13 cellular contexts compared by ENCODE assay signal in the genomic region with DNA sequence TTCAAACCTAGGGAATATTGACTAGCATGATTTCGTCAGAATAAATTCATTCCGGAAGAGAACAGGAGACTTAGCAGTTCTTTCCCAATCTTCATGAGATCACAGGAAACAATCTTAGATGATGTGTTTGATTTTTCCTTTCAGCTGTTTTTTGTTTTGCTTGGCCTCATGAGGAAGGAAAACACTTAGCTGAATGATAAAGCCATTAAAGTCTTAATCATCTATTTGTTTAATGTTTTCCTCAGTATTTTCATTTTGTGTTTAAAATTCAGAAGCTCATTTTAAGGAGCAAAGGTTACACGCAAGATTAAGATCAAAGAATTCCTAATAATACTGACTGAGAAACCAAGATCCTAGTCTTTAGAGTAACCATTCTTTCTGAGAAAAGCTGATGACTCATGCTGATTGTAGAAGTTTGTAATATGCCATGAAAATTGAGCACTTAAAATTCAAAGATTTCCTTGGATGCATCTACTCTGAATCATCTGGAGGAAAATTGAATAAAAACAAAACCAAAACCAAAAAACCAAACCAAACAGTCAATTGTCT. TPM values are rescaled to one million over a fixed set of nuclear protein-coding genes. Genes with fewer than 3 reads are reported as not detected.
DNase-seq lines count a peak whose midpoint lies in the region; ATAC-seq, FAIRE-seq and TF ChIP-seq lines count a peak whose summit lies in the region.
"Had no signal": no experiment of that assay in that cellular context is flagged by ENCODE, and none has a peak within 500 bp of the region (broad histone marks: within the 10 kb centered on the region; RNA-seq: fewer than 3 reads in every experiment).

No MANE protein-coding gene starts in this region.

- H3K9me2 ChIP-seq in PC-9 (ENCODE audit: insufficient read depth) = no peaks in the 10 kb centered on the region

- H3K9me3 ChIP-seq in PC-9 (ENCODE audit: insufficient read depth, low read depth) = no peaks in the 10 kb centered on the region
- no peaks in the 10 kb centered on the region for H3K9me3 ChIP-seq in endothelial cell of umbilical vein (replicated peaks; ENCODE audit: control insufficient read depth, insufficient read depth, low read length)
- H3K9me3 ChIP-seq: esophagus muscularis mucosa had no signal

- H4K20me1 ChIP-seq in PC-9 (ENCODE audit: insufficient read depth) = no peaks in the 10 kb centered on the region
- no peaks in the 10 kb centered on the region for H4K20me1 ChIP-seq in endothelial cell of umbilical vein (replicated peaks; ENCODE audit: control insufficient read depth, extremely low read depth, insufficient read depth, low read length)

- POLR2A ChIA-PET in PC-9 (lab: Charles Lee; ENCODE audit: unreplicated experiment) (interaction anchor here (0.7 to 0.8 kb wide), 3 partner anchors 15 to 293 kb away, joined by 4 to 6 read pairs (median 5); partner anchors contain the start of gene TBC1D19), endothelial cell of umbilical vein (lab: Charles Lee) (interaction anchor here (0.7 to 1.3 kb wide), 2 partner anchors 15 to 567 kb away, joined by 3 to 6 read pairs; partner anchors contain the start of gene TBC1D19)

- TF ChIP-seq CTCF in PC-9 (conservative IDR thresholded peaks at IDR 0.05) (no peak), endothelial cell of umbilical vein (IDR thresholded peaks at IDR 0.05; ENCODE audit: extremely low read depth in 1 of 2, insufficient read depth in 1 of 2, low read depth in 1 of 2, low read length in 2 of 2) (no peak)

- no peaks in the 10 kb centered on the region for H3K27me3 ChIP-seq in PC-9 (ENCODE audit: insufficient read depth, low read depth)
- H3K27me3 ChIP-seq in endothelial cell of umbilical vein (ENCODE audit: control insufficient read depth in 2 of 2, insufficient read depth in 2 of 2, low read length in 2 of 2) = peaks cover 10% of the 10 kb centered on the region in 2 experiments
- H3K27me3 ChIP-seq: esophagus muscularis mucosa had no signal

- BruUV-seq in PC-9 (replicated peaks; lab: Mats Ljungman, UMichigan) (no TSS peak), endothelial cell of umbilical vein (replicated peaks; lab: Mats Ljungman, UMichigan) (no TSS peak)

- H3K4me1 ChIP-seq in PC-9 (replicated peaks; ENCODE audit: insufficient read depth) (peaks cover 26% of the 10 kb centered on the region), endothelial cell of umbilical vein (ENCODE audit: control insufficient read depth, extremely low read depth, insufficient read depth, low read length) (peaks cover 24% of the 10 kb centered on the region)
- H3K4me1 ChIP-seq: esophagus muscularis mucosa had no signal

- peaks cover 26% of the 10 kb centered on the region for H3F3A ChIP-seq in PC-9 (ENCODE audit: insufficient read depth, low read depth)

- intact Hi-C loops in PC-9 (cut with micrococcal nuclease; ENCODE audit: unreplicated experiment) (no loop called here), endothelial cell of umbilical vein (cut with micrococcal nuclease) (loop anchor here (1.0 to 2.0 kb wide), 5 partner anchors 16 to 436 kb away; partner anchors contain the start of genes STIM2 and TBC1D19)

- peak; percentile 97 for FAIRE-seq in endothelial cell of umbilical vein (lab: Jason Lieb, UNC)

- DNase-seq in EL = peak; percentile 91
- peak in 1 of 2 experiments; percentile 91 for DNase-seq in PC-9
- peak; percentile 77 for DNase-seq in endothelial cell of umbilical vein (ENCODE audit: low read depth, low spot score)
- peak; percentile 84 for DNase-seq in non-pigmented ciliary epithelial cell (ENCODE audit: low read depth)
- no peak for DNase-seq in NCI-H2029 treated with DMSO at 0.1 percent for 48 hours (lab: John Stamatoyannopoulos, UW)
- DNase-seq in NCI-H2171 treated with DMSO at 0.1 percent for 48 hours (lab: John Stamatoyannopoulos, UW) = no peak
- DNase-seq: activated effector memory CD4-positive, alpha-beta T cell treated with Interleukin-2 at 50 U/mL for 16 hours; midbrain; NCI-H774 had no signal

- ATAC-seq in GM18519 (IDR thresholded peaks at IDR 0.05; ENCODE audit: low FRiP score, unreplicated experiment) (no peak), HG03342 (IDR thresholded peaks at IDR 0.05; ENCODE audit: unreplicated experiment) (no peak)

- CTCF ChIA-PET in PC-9 (lab: Charles Lee) (interaction anchor here (0.5 to 0.9 kb wide), 3 partner anchors 15 to 70 kb away, joined by 3 to 5 read pairs (median 3); partner anchors contain the start of gene TBC1D19), endothelial cell of umbilical vein (lab: Charles Lee) (interaction anchor here (0.8 to 2.1 kb wide), 5 partner anchors 9 to 486 kb away, joined by 3 to 16 read pairs (median 3); partner anchors contain the start of gene TBC1D19)

- H2AFZ ChIP-seq in PC-9 (no peak overlapping the region), endothelial cell of umbilical vein (ENCODE audit: low read depth, low read length) (no peak overlapping the region)

- H3K79me2 ChIP-seq in PC-9 (ENCODE audit: low read depth) = no peaks in the 10 kb centered on the region
- H3K79me2 ChIP-seq in endothelial cell of umbilical vein (ENCODE audit: control insufficient read depth, insufficient read depth, low read length) = no peaks in the 10 kb centered on the region

- H3K9me1 ChIP-seq in endothelial cell of umbilical vein (replicated peaks; ENCODE audit: control insufficient read depth, extremely low read depth, insufficient read depth, low read length) = no peaks in the 10 kb centered on the region

- no peaks in the 10 kb centered on the region for H3K36me3 ChIP-seq in PC-9 (ENCODE audit: low read depth)
- no peaks in the 10 kb centered on the region for H3K36me3 ChIP-seq in endothelial cell of umbilical vein (ENCODE audit: control insufficient read depth in 2 of 2, extremely low read depth in 1 of 2, insufficient read depth in 2 of 2, low read length in 2 of 2)
- H3K36me3 ChIP-seq: esophagus muscularis mucosa had no signal

- H3K27ac ChIP-seq in PC-9 (peak overlapping the region; percentile 88), endothelial cell of umbilical vein (ENCODE audit: insufficient read depth, low read depth, low read length) (no peak overlapping the region)
- H3K27ac ChIP-seq: esophagus muscularis mucosa, KMS-11 had no signal

- H3K4me3 ChIP-seq in PC-9 = no peak overlapping the region
- H3K4me3 ChIP-seq in endothelial cell of umbilical vein (replicated peaks in 1 of 3; ENCODE audit: insufficient read depth in 1 of 3, low read depth in 1 of 3, low read length in 3 of 3) = no peak overlapping the region
- H3K4me3 ChIP-seq: esophagus muscularis mucosa had no signal

- TF ChIP-seq POLR2A in endothelial cell of umbilical vein (IDR thresholded peaks at IDR 0.05; ENCODE audit: low read depth, low read length) = no peak

- H3K9ac ChIP-seq in endothelial cell of umbilical vein (replicated peaks; ENCODE audit: extremely low read depth, insufficient read depth, low read length) = peak overlapping the region; percentile 27
- H3K9ac ChIP-seq: KMS-11 had no signal

- dilution Hi-C loops in endothelial cell of umbilical vein (cut with MboI; ENCODE audit: extremely low pct_ligation_motif_present, low sequenced_read_pairs) = no loop called here

- H3K4me2 ChIP-seq in PC-9 (peak overlapping the region; percentile 48), endothelial cell of umbilical vein (ENCODE audit: insufficient read depth, low read length) (peak overlapping the region; percentile 65)
- H3K4me2 ChIP-seq: KMS-11 had no signal

TF ChIP-seq in endothelial cell of umbilical vein, 7 proteins besides CTCF, POLR2A, EP300 and RAD21:
- no peak for TF ChIP-seq EZH2 (IDR thresholded peaks at IDR 0.05; ENCODE audit: borderline replicate concordance, low read depth, low read length, severe bottlenecking)
- no peak for TF ChIP-seq MYC (IDR thresholded peaks at IDR 0.05; ENCODE audit: low read depth, low read length)
- no peak for TF ChIP-seq MAX (IDR thresholded peaks at IDR 0.05; ENCODE audit: insufficient read depth, insufficient read length)
- peak; percentile 93 for TF ChIP-seq FOS (IDR thresholded peaks at IDR 0.05; ENCODE audit: borderline replicate concordance, insufficient read depth, low read length)
- TF ChIP-seq POLR2AphosphoS5 (IDR thresholded peaks at IDR 0.05; ENCODE audit: insufficient read depth, low read depth, low read length) = peak; percentile 63
- peak; percentile 68 for TF ChIP-seq JUN (IDR thresholded peaks at IDR 0.05; ENCODE audit: borderline replicate concordance, insufficient read depth, insufficient read length, low read depth)
- peak; percentile 96 for TF ChIP-seq GATA2 (IDR thresholded peaks at IDR 0.05; ENCODE audit: insufficient read depth, insufficient read length, low read depth, low read length)

RNA-seq across cellular contexts. Expression of gene TBC1D19, which starts 15.4 kb away (rescaled TPM):
- total RNA-seq in PC-9 (2021) (12.6 and 12.8 TPM in 2 replicates), endothelial cell of umbilical vein (5.9 and 6.1 TPM in 2 replicates)
- 3.7 and 4.4 TPM in 2 replicates for polyA plus RNA-seq in endothelial cell of umbilical vein
- polyA plus RNA-seq in endothelial cell of umbilical vein (2011; cell fraction: cytosol; rRNA removed) = 3.2 and 3.4 TPM in 2 replicates
- polyA plus RNA-seq in endothelial cell of umbilical vein (2011; cell fraction: nucleus; rRNA removed) = 7.0 and 8.5 TPM in 2 replicates
- 3.3 and 3.5 TPM in 2 replicates for polyA plus RNA-seq in endothelial cell of umbilical vein (2012)
- polyA minus RNA-seq in endothelial cell of umbilical vein = 7.3 and 7.7 TPM in 2 replicates
- 2.5 TPM for polyA minus RNA-seq in endothelial cell of umbilical vein (2011; cell fraction: cytosol; rRNA and poly(A)+ RNA removed)
- polyA minus RNA-seq in endothelial cell of umbilical vein (2011; cell fraction: nucleus; rRNA and poly(A)+ RNA removed) = 22.2 and 32.2 TPM in 2 replicates

Comparison
In these comparisons a context has a peak if more than half of its experiments do, and no peak if none do; other contexts are left out.
1. DNase-seq: peak in EL (single experiment), endothelial cell of umbilical vein (single experiment) and non-pigmented ciliary epithelial cell (single experiment); none in NCI-H2029 treated with DMSO at 0.1 percent for 48 hours (single experiment) and NCI-H2171 treated with DMSO at 0.1 percent for 48 hours (single experiment).